ENCODE assay signal across 19 cellular contexts in genomic region chr11:118151421-118151820, GRCh38. TPM values are rescaled to one million over a fixed set of nuclear protein-coding genes. Genes with fewer than 3 reads are reported as not detected.
DNase-seq lines count a peak whose midpoint lies in the region; ATAC-seq and TF ChIP-seq lines count a peak whose summit lies in the region.
"Had no signal": no experiment of that assay in that cellular context is flagged by ENCODE, and none has a peak within 500 bp of the region (broad histone marks: within the 10 kb centered on the region; RNA-seq: fewer than 3 reads in every experiment).

No MANE protein-coding gene starts in this region.

- peak; percentile 55 for DNase-seq in H4 (ENCODE audit: low spot score)
- DNase-seq in LNCaP clone FGC (ENCODE audit: low read depth) = peak; percentile 22
- DNase-seq in nephron progenitor cell = no peak
- DNase-seq in NCI-H1048 (lab: John Stamatoyannopoulos, UW) = no peak
- no peak for DNase-seq in lower leg skin (ENCODE audit: low spot score in 2 of 2)
- DNase-seq in stimulated activated CD4-positive, alpha-beta T cell treated with anti-CD3 and anti-CD28 coated beads, Interleukin-12 subunit alpha, Interleukin-12 subunit beta, amount 100 ng/mL, for 4 hours = no peak
- DNase-seq: activated CD4-positive, alpha-beta T cell treated with anti-CD3 and anti-CD28 coated beads for 4 hours; activated gamma-delta T cell treated with Interleukin-2 at 50 U/mL for 16 hours; aorta; foreskin fibroblast; KBM-7; NCI-H146 had no signal

- peaks cover 34% of the 10 kb centered on the region for H3K27me3 Mint-ChIP-seq in activated T-helper 17 cell treated with anti-CD3 and anti-CD28 coated beads, Interleukin-2, amount 50 U/mL, for 72 hours
- H3K27me3 Mint-ChIP-seq in nephron progenitor cell (ENCODE audit: low read depth, poor library complexity) = peaks cover 100% of the 10 kb centered on the region

- no peak overlapping the region for H3K27ac Mint-ChIP-seq in activated T-helper 17 cell treated with anti-CD3 and anti-CD28 coated beads, Interleukin-2, amount 50 U/mL, for 72 hours
- H3K27ac Mint-ChIP-seq in nephron progenitor cell = no peak overlapping the region
- H3K27ac Mint-ChIP-seq: B cell had no signal

- no peak for ATAC-seq in activated T-helper 17 cell treated with anti-CD3 and anti-CD28 coated beads, Interleukin-2, amount 50 U/mL, for 72 hours (replicated peaks)

- TF ChIP-seq CTCF in LNCaP clone FGC (IDR thresholded peaks at IDR 0.05; ENCODE audit: control insufficient read depth, extremely low read depth, insufficient read depth) (0 out of 2 replicates have a peak, but pooled peaks have one; percentile 7), nephron progenitor cell (IDR thresholded peaks at IDR 0.05) (no peak), lower leg skin (IDR thresholded peaks at IDR 0.05) (no peak)

- H3K4me3 Mint-ChIP-seq in activated T-helper 17 cell treated with anti-CD3 and anti-CD28 coated beads, Interleukin-2, amount 50 U/mL, for 72 hours = peak overlapping the region; percentile 20
- peak overlapping the region; percentile 48 for H3K4me3 Mint-ChIP-seq in nephron progenitor cell
- H3K4me3 Mint-ChIP-seq: B cell had no signal

- TF ChIP-seq POLR2A in lower leg skin (IDR thresholded peaks at IDR 0.05) = no peak

- H3K9me3 Mint-ChIP-seq in activated T-helper 17 cell treated with anti-CD3 and anti-CD28 coated beads, Interleukin-2, amount 50 U/mL, for 72 hours = no peaks in the 10 kb centered on the region
- H3K9me3 Mint-ChIP-seq in nephron progenitor cell = no peaks in the 10 kb centered on the region

- no peak overlapping the region for H3K4me3 ChIP-seq in LNCaP clone FGC (ENCODE audit: low read depth, low read length)
- no peak overlapping the region for H3K4me3 ChIP-seq in lower leg skin (ENCODE audit: low read depth, poor library complexity, severe bottlenecking)
- H3K4me3 ChIP-seq: PC-9, thoracic aorta had no signal

- intact Hi-C loops in lower leg skin (cut with DNase I; ENCODE audit: low total_unique reads) = no loop called here

- WGBS in lower leg skin, 2 donors = 34 to 45% methylated on average over 5 of the region's 5 CpGs

- no peaks in the 10 kb centered on the region for H3K4me1 Mint-ChIP-seq in activated T-helper 17 cell treated with anti-CD3 and anti-CD28 coated beads, Interleukin-2, amount 50 U/mL, for 72 hours
- H3K4me1 Mint-ChIP-seq in nephron progenitor cell = peaks cover 36% of the 10 kb centered on the region

- H3K36me3 Mint-ChIP-seq in activated T-helper 17 cell treated with anti-CD3 and anti-CD28 coated beads, Interleukin-2, amount 50 U/mL, for 72 hours (ENCODE audit: low read depth) = no peaks in the 10 kb centered on the region
- no peaks in the 10 kb centered on the region for H3K36me3 Mint-ChIP-seq in nephron progenitor cell (ENCODE audit: low read depth)

RNA-seq across cellular contexts. Expression of gene SCN4B, which starts 1.2 kb away (rescaled TPM):
- 2.5 and 3.9 TPM in 2 replicates for total RNA-seq in H4 (2014; rRNA removed; shearing (Covaris generic))
- 1 to 10 TPM in 1 of 2 donors, under 1 TPM in 1; 0.09 to 3.3 TPM for total RNA-seq in activated T-helper 17 cell treated with anti-CD3 and anti-CD28 coated beads, Interleukin-2, amount 50 U/mL, for 72 hours
- total RNA-seq in lower leg skin = 1 to 10 TPM in 3 of 4 donors, under 1 TPM in 1; 0.25 to 4.0 (median 1.9) TPM
- total RNA-seq: B cell, myocyte, PC-9, smooth muscle cell had no signal

RNA-seq across cellular contexts. Expression of gene SCN2B, which starts 25.0 kb away (rescaled TPM):
- not detected in 2 replicates for total RNA-seq in H4 (2014; rRNA removed; shearing (Covaris generic))
- total RNA-seq in activated T-helper 17 cell treated with anti-CD3 and anti-CD28 coated beads, Interleukin-2, amount 50 U/mL, for 72 hours = under 1 TPM in 1 of 2 donors, not detected in 1; 0.11 TPM
- under 1 TPM in 1 of 4 donors, not detected in 3; 0.06 TPM for total RNA-seq in lower leg skin
- total RNA-seq: B cell, endothelial cell of umbilical vein, myocyte, PC-9 had no signal

Comparison
In these comparisons a context has a peak if more than half of its experiments do, and no peak if none do; other contexts are left out.
1. DNase-seq: peak in H4 (single experiment) and LNCaP clone FGC (single experiment); none in nephron progenitor cell (single experiment), NCI-H1048 (single experiment), lower leg skin (0 of 2) and stimulated activated CD4-positive, alpha-beta T cell treated with anti-CD3 and anti-CD28 coated beads, Interleukin-12 subunit alpha, Interleukin-12 subunit beta, amount 100 ng/mL, for 4 hours (single experiment).